Comparison of ENCODE assay signal across 25 cellular contexts in genomic region chr1:29017235-29017634, GRCh38.
"Had no signal": no experiment of that assay in that cellular context is flagged by ENCODE, and none has a peak within 500 bp of the region (broad histone marks: within the 10 kb centered on the region; RNA-seq: fewer than 3 reads in every experiment).

No MANE protein-coding gene starts in this region.

- DNase-seq: effector CD8-positive, alpha-beta T cell; foreskin melanocyte; glutamatergic neuron; heart right ventricle; hippocampal formation; islet precursor cell; kidney glomerular epithelial cell; left colon; left ventricle myocardium inferior; lower lobe of right lung; right lobe of liver; small intestine; stimulated activated CD4-positive, alpha-beta T cell treated with anti-CD3 and anti-CD28 coated beads, Interleukin-15, amount 100 ng/mL, for 24 hours; stimulated activated CD4-positive, alpha-beta T cell treated with anti-CD3 and anti-CD28 coated beads, Interleukin-2, amount 100 ng/mL, for 48 hours; stimulated activated naive B cell treated with anti-CD40 and anti-IgM and Interleukin-4, amounts not matched to agents 10 μg/mL and 1 μg/mL and 100 μg/mL, for 72 hours; transverse colon; upper lobe of right lung; uterus had no signal

- H3K4me3 ChIP-seq: esophagus muscularis mucosa, heart right ventricle, left ventricle myocardium inferior, lower lobe of right lung, neural progenitor cell, right lobe of liver, thoracic aorta, transverse colon, upper lobe of right lung, uterus had no signal

- H3K4me3 Mint-ChIP-seq: nephron; neural progenitor cell; stimulated activated naive B cell treated with anti-CD40 and anti-IgM and Interleukin-4, amounts not matched to agents 10 μg/mL and 1 μg/mL and 100 μg/mL, for 72 hours; stimulated activated naive CD8-positive, alpha-beta T cell treated with anti-CD3 and anti-CD28 coated beads, Interleukin-15, Interleukin-2, amounts not matched to agents 100 ng/mL and 50 ng/mL, for 24 hours had no signal

- H3K9me3 ChIP-seq: esophagus muscularis mucosa, heart right ventricle, left ventricle myocardium inferior, lower lobe of right lung, right lobe of liver, thoracic aorta, transverse colon, upper lobe of right lung, uterus had no signal

- H3K36me3 ChIP-seq: esophagus muscularis mucosa, left ventricle myocardium inferior, thoracic aorta, transverse colon, uterus had no signal

- H3K27me3 Mint-ChIP-seq: progenitor cell of endocrine pancreas; stimulated activated naive B cell treated with anti-CD40 and anti-IgM and Interleukin-4, amounts not matched to agents 10 μg/mL and 1 μg/mL and 100 μg/mL, for 72 hours; stimulated activated naive CD8-positive, alpha-beta T cell treated with anti-CD3 and anti-CD28 coated beads, Interleukin-15, Interleukin-2, amounts not matched to agents 100 ng/mL and 50 ng/mL, for 24 hours had no signal

- ATAC-seq: heart right ventricle; left colon; lower lobe of right lung; right lobe of liver; stimulated activated naive B cell treated with anti-CD40 and anti-IgM and Interleukin-4, amounts not matched to agents 10 μg/mL and 1 μg/mL and 100 μg/mL, for 72 hours; upper lobe of right lung had no signal

- H3K27ac Mint-ChIP-seq: nephron; neural progenitor cell; progenitor cell of endocrine pancreas; stimulated activated naive B cell treated with anti-CD40 and anti-IgM and Interleukin-4, amounts not matched to agents 10 μg/mL and 1 μg/mL and 100 μg/mL, for 72 hours; stimulated activated naive CD8-positive, alpha-beta T cell treated with anti-CD3 and anti-CD28 coated beads, Interleukin-15, Interleukin-2, amounts not matched to agents 100 ng/mL and 50 ng/mL, for 24 hours had no signal

- H3K4me1 ChIP-seq: heart right ventricle, left ventricle myocardium inferior, lower lobe of right lung, neural progenitor cell, parathyroid adenoma, right lobe of liver, transverse colon, upper lobe of right lung, uterus had no signal

- H3K9me3 Mint-ChIP-seq: nephron; neural progenitor cell; stimulated activated naive B cell treated with anti-CD40 and anti-IgM and Interleukin-4, amounts not matched to agents 10 μg/mL and 1 μg/mL and 100 μg/mL, for 72 hours; stimulated activated naive CD8-positive, alpha-beta T cell treated with anti-CD3 and anti-CD28 coated beads, Interleukin-15, Interleukin-2, amounts not matched to agents 100 ng/mL and 50 ng/mL, for 24 hours had no signal

- H3K27ac ChIP-seq: esophagus muscularis mucosa, heart right ventricle, left ventricle myocardium inferior, lower lobe of right lung, neural progenitor cell, parathyroid adenoma, right lobe of liver, thoracic aorta, transverse colon, upper lobe of right lung, uterus had no signal

- H3K4me1 Mint-ChIP-seq: nephron; neural progenitor cell; stimulated activated naive B cell treated with anti-CD40 and anti-IgM and Interleukin-4, amounts not matched to agents 10 μg/mL and 1 μg/mL and 100 μg/mL, for 72 hours had no signal

- H3K27me3 ChIP-seq: esophagus muscularis mucosa, heart right ventricle, neural progenitor cell, right lobe of liver, transverse colon, upper lobe of right lung, uterus had no signal
